1 cellular context compared by ENCODE assay signal in genomic region chr7:157269341-157270059, GRCh38.
A peak's percentile ranks its signal among the peaks of the same experiment; 100 is the strongest.
TF ChIP-seq lines count a peak whose summit lies in the region.

No MANE protein-coding gene starts in this region.

TF ChIP-seq in K562, 482 proteins besides CTCF, POLR2A, EP300 and RAD21 (continued from another document):
- TF ChIP-seq HMGN3 (IDR thresholded peaks at IDR 0.05; ENCODE audit: borderline replicate concordance, extremely low read depth, insufficient read length, low read depth, low read length), result peak; percentile 30
